5 cellular contexts compared by ENCODE assay signal in genomic region chr6:21413428-21413827, GRCh38.
"Had no signal": no experiment of that assay in that cellular context is flagged by ENCODE, and none has a peak within 500 bp of the region (broad histone marks: within the 10 kb centered on the region; RNA-seq: fewer than 3 reads in every experiment).

No MANE protein-coding gene starts in this region.

- DNase-seq: H9, HCEC 1CT, HFFc6, IMR-90 had no signal

- H3K4me3 Mint-ChIP-seq: GM23338, H9, HFFc6 had no signal

- ATAC-seq: GM23338 had no signal

- H3K4me1 Mint-ChIP-seq: GM23338 had no signal

- H2AFZ ChIP-seq: GM23338 had no signal

- H3K4me3 ChIP-seq: GM23338 had no signal

- H3K4me2 ChIP-seq: GM23338 had no signal

- H3K9me3 Mint-ChIP-seq: GM23338 had no signal

- H3K27ac Mint-ChIP-seq: GM23338, HFFc6 had no signal
